In the genomic region with DNA sequence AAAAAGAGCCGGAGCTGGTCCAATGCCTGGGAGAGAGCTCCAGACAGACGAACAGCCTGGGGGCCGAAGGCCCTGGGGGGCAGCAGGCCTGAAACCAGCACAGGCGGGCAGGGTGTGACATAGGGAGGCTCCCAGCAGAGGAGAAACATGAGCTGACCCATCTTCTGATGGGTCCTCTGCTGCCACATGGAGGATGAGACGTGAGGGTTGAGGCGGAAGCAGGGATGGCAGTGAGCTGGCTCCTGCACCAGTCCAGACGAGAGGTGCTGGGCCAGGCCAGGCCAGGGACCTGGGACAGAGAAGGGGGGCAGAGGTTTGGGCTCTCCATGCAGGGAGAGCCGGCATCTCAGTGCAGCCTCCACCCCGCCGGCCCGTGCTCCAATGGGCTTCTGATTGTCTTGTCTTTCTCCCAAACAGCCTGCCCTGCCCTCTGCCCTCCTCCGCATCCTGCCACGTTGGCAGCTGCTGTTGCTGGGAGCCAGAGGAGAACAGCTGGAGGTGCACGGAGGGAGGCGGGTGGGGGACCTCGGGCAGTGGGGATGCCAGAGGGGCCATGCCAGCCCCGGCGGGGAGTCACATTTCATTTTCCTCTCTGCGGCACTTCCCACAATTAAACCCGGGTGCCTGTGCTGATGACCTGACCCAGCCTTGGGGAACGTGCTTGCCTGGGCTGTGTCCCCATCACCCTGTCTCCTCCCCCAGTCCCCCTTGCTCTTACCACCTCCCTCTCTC, we compare ENCODE assay signal across 12 cellular contexts.
DNase-seq lines count a peak whose midpoint lies in the region; ATAC-seq lines count a peak whose summit lies in the region.
"Had no signal": no experiment of that assay in that cellular context is flagged by ENCODE, and none has a peak within 500 bp of the region (broad histone marks: within the 10 kb centered on the region; RNA-seq: fewer than 3 reads in every experiment).

No MANE protein-coding gene starts in this region.

- no peak overlapping the region for H3K4me3 Mint-ChIP-seq in activated CD4-positive, alpha-beta T cell treated with anti-CD3 and anti-CD28 coated beads for 36 hours

- CTCF ChIA-PET in activated CD4-positive, alpha-beta T cell treated with anti-CD3 and anti-CD28 coated beads for 36 hours (lab: Charles Lee), result no interaction called here

- intact Hi-C loops in activated CD4-positive, alpha-beta T cell treated with anti-CD3 and anti-CD28 coated beads for 36 hours (cut with DNase I, micrococcal nuclease), result no loop called here
- intact Hi-C loops in posterior cingulate gyrus (cut with DNase I), result no loop called here

- H3K4me1 Mint-ChIP-seq in activated CD4-positive, alpha-beta T cell treated with anti-CD3 and anti-CD28 coated beads for 36 hours, result no peaks in the 10 kb centered on the region

- no peak overlapping the region for H3K27ac Mint-ChIP-seq in activated CD4-positive, alpha-beta T cell treated with anti-CD3 and anti-CD28 coated beads for 36 hours

- no peaks in the 10 kb centered on the region for H3K36me3 Mint-ChIP-seq in activated CD4-positive, alpha-beta T cell treated with anti-CD3 and anti-CD28 coated beads for 36 hours (ENCODE audit: low read depth)

- DNase-seq in EH (ENCODE audit: low read depth) (peak; percentile 32), NCI-H1694 (lab: John Stamatoyannopoulos, UW) (peak; percentile 87), retina (peak; percentile 74), posterior cingulate gyrus (no peak)
- DNase-seq in activated CD4-positive, alpha-beta T cell treated with anti-CD3 and anti-CD28 coated beads for 36 hours, result no peak
- DNase-seq: activated CD4-positive, alpha-beta T cell treated with anti-CD3 and anti-CD28 coated beads for 4 hours; activated naive CD4-positive, alpha-beta T cell; GOT3; midbrain; stimulated activated naive CD4-positive, alpha-beta T cell treated with Interleukin-2 at 50 U/mL for 16 hours had no signal

- ATAC-seq in esophagus mucosa, result peak; percentile 36
- no peak for ATAC-seq in HG03095 (IDR thresholded peaks at IDR 0.05; ENCODE audit: unreplicated experiment)
- no peak for ATAC-seq in activated CD4-positive, alpha-beta T cell treated with anti-CD3 and anti-CD28 coated beads for 36 hours

- no peaks in the 10 kb centered on the region for H3K9me3 Mint-ChIP-seq in activated CD4-positive, alpha-beta T cell treated with anti-CD3 and anti-CD28 coated beads for 36 hours (ENCODE audit: low read depth)

- no peaks in the 10 kb centered on the region for H3K27me3 Mint-ChIP-seq in activated CD4-positive, alpha-beta T cell treated with anti-CD3 and anti-CD28 coated beads for 36 hours

- POLR2A ChIA-PET in activated CD4-positive, alpha-beta T cell treated with anti-CD3 and anti-CD28 coated beads for 36 hours (lab: Charles Lee), result no interaction called here

Comparison
In these comparisons a context has a peak if more than half of its experiments do, and no peak if none do; other contexts are left out.
1. DNase-seq: peak in EH (single experiment), NCI-H1694 (single experiment) and retina (single experiment); none in activated CD4-positive, alpha-beta T cell treated with anti-CD3 and anti-CD28 coated beads for 36 hours (single experiment) and posterior cingulate gyrus (0 of 10).